ENCODE assay signal across 19 cellular contexts in genomic region chr2:133140620-133141019, GRCh38.
"Had no signal": no experiment of that assay in that cellular context is flagged by ENCODE, and none has a peak within 500 bp of the region (broad histone marks: within the 10 kb centered on the region; RNA-seq: fewer than 3 reads in every experiment).

No MANE protein-coding gene starts in this region.

- H3K4me3 ChIP-seq: gastroesophageal sphincter, heart right ventricle, lower lobe of right lung, sigmoid colon, stomach, thoracic aorta, upper lobe of right lung had no signal

- H3K4me1 ChIP-seq: gastroesophageal sphincter, heart right ventricle, lower lobe of right lung, sigmoid colon, upper lobe of right lung had no signal

- H3K27me3 ChIP-seq: gastroesophageal sphincter, heart right ventricle, sigmoid colon, stomach, upper lobe of right lung had no signal

- H3K27ac ChIP-seq: gastroesophageal sphincter, heart right ventricle, lower lobe of right lung, sigmoid colon, stomach, thoracic aorta, upper lobe of right lung had no signal

- ATAC-seq: activated CD8-positive, alpha-beta T cell treated with anti-CD3 and anti-CD28 coated beads, Interleukin-2, amount 10 ng/mL, durations not matched to agents 7 days and 5 days; activated T-cell treated with anti-CD3 and anti-CD28 coated beads, Interleukin-2, amount 50 U/mL, for 72 hours; effector memory CD8-positive, alpha-beta T cell; gastroesophageal sphincter; heart right ventricle; left colon; lower lobe of right lung; upper lobe of right lung had no signal

- H3K9me3 ChIP-seq: gastroesophageal sphincter, heart right ventricle, lower lobe of right lung, sigmoid colon, stomach, thoracic aorta, upper lobe of right lung had no signal

- H3K36me3 ChIP-seq: gastroesophageal sphincter, heart right ventricle, lower lobe of right lung, sigmoid colon, stomach, thoracic aorta, upper lobe of right lung had no signal

- DNase-seq: activated B cell treated with CpG ODN at 0.5 μM for 24 hours; activated CD4-positive, alpha-beta T cell treated with anti-CD3 and anti-CD28 coated beads, Interleukin-2, amount 10 ng/mL, durations not matched to agents 24 days and 14 days; activated CD8-positive, alpha-beta memory T cell treated with anti-CD3 and anti-CD28 coated beads, Interleukin-2, amount 50 U/mL, for 48 hours; activated CD8-positive, alpha-beta T cell treated with anti-CD3 and anti-CD28 coated beads, Interleukin-2, amount 10 ng/mL, durations not matched to agents 7 days and 5 days; activated gamma-delta T cell treated with Interleukin-2 at 50 U/mL for 16 hours; activated T-cell treated with anti-CD3 and anti-CD28 coated beads, Interleukin-2, amount 50 U/mL, for 72 hours; amniotic stem cell; cortex of kidney; effector memory CD8-positive, alpha-beta T cell; heart right ventricle; left colon; lower lobe of right lung; sigmoid colon; stimulated activated CD4-positive, alpha-beta T cell treated with anti-CD3 and anti-CD28 coated beads, Interleukin-1b, Interleukin-23, amount 100 ng/mL, for 48 hours; stomach; T-helper 2 cell; upper lobe of right lung had no signal
